Comparison of ENCODE assay signal across 9 cellular contexts in genomic region chr11:63961608-63962412, GRCh38. TPM values are rescaled to one million over a fixed set of nuclear protein-coding genes. Genes with fewer than 3 reads are reported as not detected.
DNase-seq lines count a peak whose midpoint lies in the region; ATAC-seq and TF ChIP-seq lines count a peak whose summit lies in the region.
"Had no signal": no experiment of that assay in that cellular context is flagged by ENCODE, and none has a peak within 500 bp of the region (broad histone marks: within the 10 kb centered on the region; RNA-seq: fewer than 3 reads in every experiment).

No MANE protein-coding gene starts in this region.

- H3K4me3 Mint-ChIP-seq in activated CD8-positive, alpha-beta T cell treated with anti-CD3 and anti-CD28 coated beads, Interleukin-2, amount 10 ng/mL, durations not matched to agents 7 days and 5 days, result no peak overlapping the region
- H3K4me3 Mint-ChIP-seq in memory B cell, result no peak overlapping the region
- H3K4me3 Mint-ChIP-seq in endothelial cell (ENCODE audit: unreplicated experiment), result no peak overlapping the region

- no peaks in the 10 kb centered on the region for H3K27me3 Mint-ChIP-seq in activated CD8-positive, alpha-beta T cell treated with anti-CD3 and anti-CD28 coated beads, Interleukin-2, amount 10 ng/mL, durations not matched to agents 7 days and 5 days (ENCODE audit: low read depth)
- H3K27me3 Mint-ChIP-seq in memory B cell (no peaks in the 10 kb centered on the region), endothelial cell (ENCODE audit: unreplicated experiment) (peaks cover 10% of the 10 kb centered on the region)

- DNase-seq in DMS53 (lab: John Stamatoyannopoulos, UW), result peak; percentile 95
- peak; percentile 90 for DNase-seq in MV-4-11 (lab: John Stamatoyannopoulos, UW)
- DNase-seq in activated CD8-positive, alpha-beta T cell treated with anti-CD3 and anti-CD28 coated beads, Interleukin-2, amount 10 ng/mL, durations not matched to agents 7 days and 5 days, result peak; percentile 60
- no peak for DNase-seq in memory B cell (ENCODE audit: low spot score in 2 of 2)
- no peak for DNase-seq in H4 (ENCODE audit: low spot score)
- no peak for DNase-seq in endothelial cell (ENCODE audit: low spot score)
- no peak for DNase-seq in medulla oblongata (ENCODE audit: extremely low spot score)
- DNase-seq: posterior cingulate gyrus had no signal

- no peaks in the 10 kb centered on the region for H3K9me3 Mint-ChIP-seq in activated CD8-positive, alpha-beta T cell treated with anti-CD3 and anti-CD28 coated beads, Interleukin-2, amount 10 ng/mL, durations not matched to agents 7 days and 5 days (ENCODE audit: insufficient read depth)
- no peaks in the 10 kb centered on the region for H3K9me3 Mint-ChIP-seq in memory B cell
- H3K9me3 Mint-ChIP-seq in endothelial cell (ENCODE audit: unreplicated experiment), result no peaks in the 10 kb centered on the region

- TF ChIP-seq CTCF in endothelial cell (IDR thresholded peaks at IDR 0.05; ENCODE audit: unreplicated experiment), result no peak

- H3K27ac Mint-ChIP-seq in activated CD8-positive, alpha-beta T cell treated with anti-CD3 and anti-CD28 coated beads, Interleukin-2, amount 10 ng/mL, durations not matched to agents 7 days and 5 days, result no peak overlapping the region
- no peak overlapping the region for H3K27ac Mint-ChIP-seq in memory B cell
- no peak overlapping the region for H3K27ac Mint-ChIP-seq in endothelial cell (ENCODE audit: unreplicated experiment)

- POLR2A ChIA-PET in activated CD8-positive, alpha-beta T cell treated with anti-CD3 and anti-CD28 coated beads, Interleukin-2, amount 10 ng/mL, durations not matched to agents 7 days and 5 days (lab: Charles Lee), result interaction anchor here (0.7 to 2.1 kb wide), 3 partner anchors 11 to 24 kb away, joined by 3 to 6 read pairs (median 5); partner anchors contain the start of gene COX8A

- peak; percentile 76 for ATAC-seq in activated CD8-positive, alpha-beta T cell treated with anti-CD3 and anti-CD28 coated beads, Interleukin-2, amount 10 ng/mL, durations not matched to agents 7 days and 5 days
- peak; percentile 21 for ATAC-seq in memory B cell (ENCODE audit: low read depth)
- no peak for ATAC-seq in HG02885 (IDR thresholded peaks at IDR 0.05; ENCODE audit: poor library complexity, unreplicated experiment)

- H3K36me3 Mint-ChIP-seq in activated CD8-positive, alpha-beta T cell treated with anti-CD3 and anti-CD28 coated beads, Interleukin-2, amount 10 ng/mL, durations not matched to agents 7 days and 5 days (ENCODE audit: low read depth), result peaks cover 8% of the 10 kb centered on the region
- H3K36me3 Mint-ChIP-seq in memory B cell (no peaks in the 10 kb centered on the region), endothelial cell (ENCODE audit: low read depth, unreplicated experiment) (no peaks in the 10 kb centered on the region)

- H3K4me1 Mint-ChIP-seq in activated CD8-positive, alpha-beta T cell treated with anti-CD3 and anti-CD28 coated beads, Interleukin-2, amount 10 ng/mL, durations not matched to agents 7 days and 5 days (ENCODE audit: low read depth), result peaks cover 20% of the 10 kb centered on the region
- H3K4me1 Mint-ChIP-seq in memory B cell (peaks cover 2% of the 10 kb centered on the region), endothelial cell (ENCODE audit: unreplicated experiment) (no peaks in the 10 kb centered on the region)

- CTCF ChIA-PET in activated CD8-positive, alpha-beta T cell treated with anti-CD3 and anti-CD28 coated beads, Interleukin-2, amount 10 ng/mL, durations not matched to agents 7 days and 5 days (lab: Charles Lee), result interaction anchor here (1.8 to 3.1 kb wide), 2 partner anchors 16 to 124 kb away, joined by 8 to 16 read pairs; no protein-coding TSS in a partner anchor

RNA-seq across cellular contexts. Expression of gene COX8A, which starts 12.6 kb away (rescaled TPM):
- 100 to 1,000 TPM; 528 to 569 TPM for total RNA-seq in activated CD8-positive, alpha-beta T cell treated with anti-CD3 and anti-CD28 coated beads, Interleukin-2, amount 10 ng/mL, durations not matched to agents 7 days and 5 days
- total RNA-seq in H4 (2014; rRNA removed; shearing (Covaris generic)), result 745 and 794 TPM in 2 replicates
- total RNA-seq in endothelial cell (ENCODE audit: unreplicated experiment), result 188 TPM

RNA-seq across cellular contexts. Expression of gene NAA40, which starts 23.0 kb away (rescaled TPM):
- 10 to 100 TPM; 42.6 to 44.9 TPM for total RNA-seq in activated CD8-positive, alpha-beta T cell treated with anti-CD3 and anti-CD28 coated beads, Interleukin-2, amount 10 ng/mL, durations not matched to agents 7 days and 5 days
- 6.1 and 10.5 TPM in 2 replicates for total RNA-seq in H4 (2014; rRNA removed; shearing (Covaris generic))
- total RNA-seq in endothelial cell (ENCODE audit: unreplicated experiment), result 48.2 TPM

RNA-seq across cellular contexts. Expression of gene OTUB1, which starts 24.4 kb away (rescaled TPM):
- 100 to 1,000 TPM in 1 of 2 experiments, 10 to 100 TPM in 1; 93.7 to 102 TPM for total RNA-seq in activated CD8-positive, alpha-beta T cell treated with anti-CD3 and anti-CD28 coated beads, Interleukin-2, amount 10 ng/mL, durations not matched to agents 7 days and 5 days
- 48.9 and 69.0 TPM in 2 replicates for total RNA-seq in H4 (2014; rRNA removed; shearing (Covaris generic))
- total RNA-seq in endothelial cell (ENCODE audit: unreplicated experiment), result 69.8 TPM

RNA-seq across cellular contexts. Expression of gene RCOR2, which starts 44.8 kb away (rescaled TPM):
- total RNA-seq in activated CD8-positive, alpha-beta T cell treated with anti-CD3 and anti-CD28 coated beads, Interleukin-2, amount 10 ng/mL, durations not matched to agents 7 days and 5 days, result under 1 TPM; 0.55 to 0.60 TPM
- 0.49 and 0.66 TPM in 2 replicates for total RNA-seq in H4 (2014; rRNA removed; shearing (Covaris generic))
- total RNA-seq in endothelial cell (ENCODE audit: unreplicated experiment), result 9.3 TPM

Comparison
In these comparisons a context has a peak if more than half of its experiments do, and no peak if none do; other contexts are left out.
1. DNase-seq: peak in DMS53 (single experiment), MV-4-11 (single experiment) and activated CD8-positive, alpha-beta T cell treated with anti-CD3 and anti-CD28 coated beads, Interleukin-2, amount 10 ng/mL, durations not matched to agents 7 days and 5 days (single experiment); none in memory B cell (0 of 2), H4 (single experiment), endothelial cell (single experiment) and medulla oblongata (single experiment).